In the genomic region with DNA sequence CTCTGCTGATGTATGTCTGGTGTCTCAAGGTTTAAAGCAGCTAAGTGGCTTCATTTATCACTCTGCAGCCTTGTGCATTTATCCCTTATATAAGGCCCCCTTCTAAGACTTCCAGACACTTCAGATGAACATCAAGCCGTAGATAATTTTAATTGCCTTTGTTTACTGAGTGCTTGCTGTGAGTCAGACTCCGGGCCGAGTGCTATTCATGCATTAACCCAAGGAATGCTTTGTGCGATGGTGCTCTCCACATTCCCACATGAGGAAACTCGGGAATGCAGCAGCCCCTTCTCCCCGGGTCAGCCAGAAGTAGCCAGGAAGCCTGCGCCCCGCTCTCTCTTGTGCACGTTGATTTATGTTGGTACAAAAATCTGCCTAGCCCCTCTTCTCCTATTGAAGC, we compare ENCODE assay signal across 29 cellular contexts.
DNase-seq lines count a peak whose midpoint lies in the region; ATAC-seq, FAIRE-seq and TF ChIP-seq lines count a peak whose summit lies in the region.
"Had no signal": no experiment of that assay in that cellular context is flagged by ENCODE, and none has a peak within 500 bp of the region (broad histone marks: within the 10 kb centered on the region; RNA-seq: fewer than 3 reads in every experiment).

No MANE protein-coding gene starts in this region.

- H3K4me3 Mint-ChIP-seq in WTC11, result no peak overlapping the region
- H3K4me3 Mint-ChIP-seq: activated CD8-positive, alpha-beta T cell treated with anti-CD3 and anti-CD28 coated beads for 36 hours; activated naive CD4-positive, alpha-beta T cell treated with anti-CD3 and anti-CD28 coated beads for 36 hours; immature natural killer cell; neural crest cell; stimulated activated naive CD8-positive, alpha-beta T cell treated with anti-CD3 and anti-CD28 coated beads, Interleukin-15, amount 100 ng/mL, for 72 hours had no signal

- H3K36me3 Mint-ChIP-seq in WTC11, result no peaks in the 10 kb centered on the region
- H3K36me3 Mint-ChIP-seq: immature natural killer cell had no signal

- no peaks in the 10 kb centered on the region for H3K9me3 ChIP-seq in small intestine (ENCODE audit: control insufficient read depth, low read depth)
- H3K9me3 ChIP-seq: BLaER1 treated with 17β-estradiol and CSF1 and Interleukin-3, amounts not matched to agents 10 nM and 100 nM; Caco-2; gastrocnemius medialis; prostate gland; right lobe of liver had no signal

- CTCF ChIA-PET in WTC11 (lab: Charles Lee), result no interaction called here

- peaks cover 0 to 5% of the 10 kb centered on the region in 2 donors for H3K4me1 ChIP-seq in small intestine (ENCODE audit: control insufficient read depth in 2 of 2, insufficient read depth in 1 of 2, low read depth in 1 of 2, low read length in 1 of 2)
- H3K4me1 ChIP-seq: gastrocnemius medialis, left lung, prostate gland, right lobe of liver, tibial artery had no signal

- H3K27ac ChIP-seq in small intestine (ENCODE audit: low read depth in 1 of 2, low read length in 1 of 2), result no peak overlapping the region
- H3K27ac ChIP-seq: BLaER1 treated with 17β-estradiol and CSF1 and Interleukin-3, amounts not matched to agents 10 nM and 100 nM; gastrocnemius medialis; left lung; prostate gland; right lobe of liver; tibial artery had no signal

- H3K27me3 Mint-ChIP-seq in WTC11 (ENCODE audit: low read depth), result no peaks in the 10 kb centered on the region; the same call in 1 of the 2 replicates
- H3K27me3 Mint-ChIP-seq: activated CD8-positive, alpha-beta T cell treated with anti-CD3 and anti-CD28 coated beads for 36 hours; stimulated activated naive CD8-positive, alpha-beta T cell treated with anti-CD3 and anti-CD28 coated beads, Interleukin-15, amount 100 ng/mL, for 72 hours had no signal

- H3K36me3 ChIP-seq in small intestine (ENCODE audit: control insufficient read depth in 2 of 2, insufficient read depth in 2 of 2, low read length in 2 of 2), result no peaks in the 10 kb centered on the region
- H3K36me3 ChIP-seq: BLaER1 treated with 17β-estradiol and CSF1 and Interleukin-3, amounts not matched to agents 10 nM and 100 nM; gastrocnemius medialis; left lung; prostate gland; right lobe of liver; tibial artery had no signal

- H3K27me3 ChIP-seq in small intestine (ENCODE audit: control insufficient read depth in 2 of 2, insufficient read depth in 2 of 2, low read length in 2 of 2), result no peaks in the 10 kb centered on the region
- H3K27me3 ChIP-seq: BLaER1 treated with 17β-estradiol and CSF1 and Interleukin-3, amounts not matched to agents 10 nM and 100 nM; gastrocnemius medialis; left lung; right lobe of liver; tibial artery had no signal

- no peak for FAIRE-seq in small intestine (lab: Jason Lieb, UNC)
- FAIRE-seq: endothelial cell of umbilical vein, RCC 7860 had no signal

- peaks cover 4% of the 10 kb centered on the region; the same call in 1 of the 2 replicates for H3K4me1 Mint-ChIP-seq in WTC11
- H3K4me1 Mint-ChIP-seq: immature natural killer cell; stimulated activated naive CD8-positive, alpha-beta T cell treated with anti-CD3 and anti-CD28 coated beads, Interleukin-15, amount 100 ng/mL, for 72 hours had no signal

- WGBS in small intestine, 3 donors, result 40 to 45% (median 43%) methylated on average over 9 of the region's 9 CpGs

- peak; percentile 62 for DNase-seq in HT-29 (ENCODE audit: low spot score)
- DNase-seq in WTC11 (ENCODE audit: low spot score), result no peak
- peak; percentile 29 for DNase-seq in iPS-NIHi11 (ENCODE audit: low spot score)
- peak; percentile 7 for DNase-seq in small intestine
- no peak for DNase-seq in NCI-H1694 (lab: John Stamatoyannopoulos, UW)
- DNase-seq in NCI-H1930 (lab: John Stamatoyannopoulos, UW), result no peak
- DNase-seq: activated CD8-positive, alpha-beta memory T cell treated with anti-CD3 and anti-CD28 coated beads, Interleukin-2, amount 50 U/mL, for 48 hours; activated CD8-positive, alpha-beta T cell treated with anti-CD3 and anti-CD28 coated beads for 36 hours; activated naive CD4-positive, alpha-beta T cell treated with anti-CD3 and anti-CD28 coated beads for 36 hours; Caco-2; gastrocnemius medialis; GOT3; immature natural killer cell; KBM-7; left lung; mesenchymal stem cell; NCI-H1092; NCI-H1694 treated with DMSO at 0.1 percent for 48 hours; right lobe of liver; stimulated activated CD4-positive, alpha-beta T cell treated with anti-CD3 and anti-CD28 coated beads, Interleukin-12 subunit alpha, Interleukin-12 subunit beta, amount 100 ng/mL, for 4 hours; stimulated activated CD4-positive, alpha-beta T cell treated with anti-CD3 and anti-CD28 coated beads, Interleukin-2, amount 100 ng/mL, for 48 hours; stimulated activated naive CD8-positive, alpha-beta T cell treated with anti-CD3 and anti-CD28 coated beads, Interleukin-15, amount 100 ng/mL, for 72 hours; tibial artery had no signal

- H3K9me3 Mint-ChIP-seq in WTC11, result no peaks in the 10 kb centered on the region
- H3K9me3 Mint-ChIP-seq: activated CD8-positive, alpha-beta T cell treated with anti-CD3 and anti-CD28 coated beads for 36 hours; activated naive CD4-positive, alpha-beta T cell treated with anti-CD3 and anti-CD28 coated beads for 36 hours; neural crest cell had no signal

- TF ChIP-seq CTCF in WTC11 (IDR thresholded peaks at IDR 0.05), result no peak

- ATAC-seq in WTC11 (peak; percentile 60), GM18519 (IDR thresholded peaks at IDR 0.05; ENCODE audit: low FRiP score, unreplicated experiment) (no peak)
- ATAC-seq: activated CD8-positive, alpha-beta T cell treated with anti-CD3 and anti-CD28 coated beads for 36 hours; gastrocnemius medialis; left lung; right lobe of liver; stimulated activated naive CD8-positive, alpha-beta T cell treated with anti-CD3 and anti-CD28 coated beads, Interleukin-15, amount 100 ng/mL, for 72 hours had no signal

- H3K4me3 ChIP-seq in small intestine (ENCODE audit: low read depth in 1 of 2, low read length in 2 of 2), result no peak overlapping the region
- H3K4me3 ChIP-seq: BLaER1 treated with 17β-estradiol and CSF1 and Interleukin-3, amounts not matched to agents 10 nM and 100 nM; gastrocnemius medialis; left lung; prostate gland; right lobe of liver; tibial artery had no signal

- POLR2A ChIA-PET in WTC11 (lab: Charles Lee), result no interaction called here

- H3K27ac Mint-ChIP-seq in WTC11, result no peak overlapping the region
- H3K27ac Mint-ChIP-seq: activated CD8-positive, alpha-beta T cell treated with anti-CD3 and anti-CD28 coated beads for 36 hours; activated naive CD4-positive, alpha-beta T cell treated with anti-CD3 and anti-CD28 coated beads for 36 hours; immature natural killer cell; stimulated activated naive CD8-positive, alpha-beta T cell treated with anti-CD3 and anti-CD28 coated beads, Interleukin-15, amount 100 ng/mL, for 72 hours had no signal

TF ChIP-seq in WTC11, 78 proteins besides CTCF, POLR2A, EP300 and RAD21:
- TF ChIP-seq ZNF138 (CRISPR knock-in tag; conservative IDR thresholded peaks at IDR 0.05) (no peak), ZNF317 (CRISPR knock-in tag; IDR thresholded peaks at IDR 0.05; ENCODE audit: borderline replicate concordance, low read depth) (no peak), ZBTB21 (CRISPR knock-in tag; IDR thresholded peaks at IDR 0.05; ENCODE audit: borderline replicate concordance) (no peak), FOXK1 (CRISPR knock-in tag; IDR thresholded peaks at IDR 0.05) (no peak), ATF1 (CRISPR knock-in tag; IDR thresholded peaks at IDR 0.05) (no peak), NFYB (CRISPR knock-in tag; conservative IDR thresholded peaks at IDR 0.05; ENCODE audit: low read depth) (no peak), NR2C2 (CRISPR knock-in tag; IDR thresholded peaks at IDR 0.05) (no peak), JAZF1 (CRISPR knock-in tag; IDR thresholded peaks at IDR 0.05) (no peak)
- TF ChIP-seq, protein P1, sequence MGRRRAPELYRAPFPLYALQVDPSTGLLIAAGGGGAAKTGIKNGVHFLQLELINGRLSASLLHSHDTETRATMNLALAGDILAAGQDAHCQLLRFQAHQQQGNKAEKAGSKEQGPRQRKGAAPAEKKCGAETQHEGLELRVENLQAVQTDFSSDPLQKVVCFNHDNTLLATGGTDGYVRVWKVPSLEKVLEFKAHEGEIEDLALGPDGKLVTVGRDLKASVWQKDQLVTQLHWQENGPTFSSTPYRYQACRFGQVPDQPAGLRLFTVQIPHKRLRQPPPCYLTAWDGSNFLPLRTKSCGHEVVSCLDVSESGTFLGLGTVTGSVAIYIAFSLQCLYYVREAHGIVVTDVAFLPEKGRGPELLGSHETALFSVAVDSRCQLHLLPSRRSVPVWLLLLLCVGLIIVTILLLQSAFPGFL (CRISPR knock-in tag; IDR thresholded peaks at IDR 0.05; ENCODE audit: borderline replicate concordance), result no peak
- TF ChIP-seq, protein P2, sequence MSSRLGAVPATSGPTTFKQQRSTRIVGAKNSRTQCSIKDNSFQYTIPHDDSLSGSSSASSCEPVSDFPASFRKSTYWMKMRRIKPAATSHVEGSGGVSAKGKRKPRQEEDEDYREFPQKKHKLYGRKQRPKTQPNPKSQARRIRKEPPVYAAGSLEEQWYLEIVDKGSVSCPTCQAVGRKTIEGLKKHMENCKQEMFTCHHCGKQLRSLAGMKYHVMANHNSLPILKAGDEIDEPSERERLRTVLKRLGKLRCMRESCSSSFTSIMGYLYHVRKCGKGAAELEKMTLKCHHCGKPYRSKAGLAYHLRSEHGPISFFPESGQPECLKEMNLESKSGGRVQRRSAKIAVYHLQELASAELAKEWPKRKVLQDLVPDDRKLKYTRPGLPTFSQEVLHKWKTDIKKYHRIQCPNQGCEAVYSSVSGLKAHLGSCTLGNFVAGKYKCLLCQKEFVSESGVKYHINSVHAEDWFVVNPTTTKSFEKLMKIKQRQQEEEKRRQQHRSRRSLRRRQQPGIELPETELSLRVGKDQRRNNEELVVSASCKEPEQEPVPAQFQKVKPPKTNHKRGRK (CRISPR knock-in tag; IDR thresholded peaks at IDR 0.05; ENCODE audit: borderline replicate concordance), result no peak
- TF ChIP-seq, protein P3, sequence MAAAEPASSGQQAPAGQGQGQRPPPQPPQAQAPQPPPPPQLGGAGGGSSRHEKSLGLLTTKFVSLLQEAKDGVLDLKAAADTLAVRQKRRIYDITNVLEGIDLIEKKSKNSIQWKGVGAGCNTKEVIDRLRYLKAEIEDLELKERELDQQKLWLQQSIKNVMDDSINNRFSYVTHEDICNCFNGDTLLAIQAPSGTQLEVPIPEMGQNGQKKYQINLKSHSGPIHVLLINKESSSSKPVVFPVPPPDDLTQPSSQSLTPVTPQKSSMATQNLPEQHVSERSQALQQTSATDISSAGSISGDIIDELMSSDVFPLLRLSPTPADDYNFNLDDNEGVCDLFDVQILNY (CRISPR knock-in tag; IDR thresholded peaks at IDR 0.05), result no peak

Comparison
In these comparisons a context has a peak if more than half of its experiments do, and no peak if none do; other contexts are left out.
1. DNase-seq: peak in HT-29 (single experiment), iPS-NIHi11 (single experiment) and small intestine (single experiment); none in WTC11 (single experiment), NCI-H1694 (single experiment) and NCI-H1930 (0 of 2).